12 cellular contexts compared by ENCODE assay signal in genomic region chr1:179164494-179164893, GRCh38.
DNase-seq lines count a peak whose midpoint lies in the region; ATAC-seq and TF ChIP-seq lines count a peak whose summit lies in the region.
"Had no signal": no experiment of that assay in that cellular context is flagged by ENCODE, and none has a peak within 500 bp of the region (broad histone marks: within the 10 kb centered on the region; RNA-seq: fewer than 3 reads in every experiment).

No MANE protein-coding gene starts in this region.

- TF ChIP-seq RAD21 in HCT116 (IDR thresholded peaks at IDR 0.05; ENCODE audit: low read depth) = no peak

- no peaks in the 10 kb centered on the region for H3K9me3 ChIP-seq in HCT116 (ENCODE audit: control insufficient read depth in 1 of 2, insufficient read depth in 1 of 2, low read depth in 1 of 2, low read length in 2 of 2)
- H3K9me3 ChIP-seq: testis had no signal

- H3K27me3 ChIP-seq in HCT116 (ENCODE audit: insufficient read depth, low read length) = no peaks in the 10 kb centered on the region
- H3K27me3 ChIP-seq: testis had no signal

- H2AFZ ChIP-seq in HCT116 (ENCODE audit: low read depth, low read length, poor library complexity, severe bottlenecking) = no peak overlapping the region

- H3K9ac ChIP-seq in HCT116 (ENCODE audit: low read length) = no peak overlapping the region

- peaks cover 61% of the 10 kb centered on the region for H3K79me2 ChIP-seq in HCT116 (ENCODE audit: insufficient read depth, low read length)

- POLR2A ChIA-PET in HCT116 (lab: Charles Lee) = no interaction called here

- no peaks in the 10 kb centered on the region for H3K9me2 ChIP-seq in HCT116 (ENCODE audit: insufficient read depth)

- no peak for TF ChIP-seq POLR2A in HCT116 (IDR thresholded peaks at IDR 0.05; ENCODE audit: borderline replicate concordance, extremely low read depth, insufficient read depth, insufficient read length)

- H3K4me3 ChIP-seq in HCT116 (replicated peaks in 1 of 2; ENCODE audit: low read depth in 1 of 2, low read length in 2 of 2) = no peak overlapping the region
- H3K4me3 ChIP-seq in fibroblast of the aortic adventitia (ENCODE audit: low read depth, low read length) = no peak overlapping the region
- no peak overlapping the region for H3K4me3 ChIP-seq in retinal pigment epithelial cell (ENCODE audit: low read length)
- H3K4me3 ChIP-seq: testis had no signal

- H4K20me1 ChIP-seq in HCT116 (ENCODE audit: insufficient read depth) = no peaks in the 10 kb centered on the region

- ATAC-seq in HCT116 = peak; percentile 50; the same call in 1 of the 2 replicates
- ATAC-seq in activated CD4-positive, CD25-positive, alpha-beta regulatory T cell treated with anti-CD3 and anti-CD28 coated beads, Interleukin-2, amount 50 U/mL, for 24 hours = no peak
- ATAC-seq: effector memory CD8-positive, alpha-beta T cell; sciatic nerve had no signal

- BruUV-seq in HCT116 (replicated peaks; lab: Mats Ljungman, UMichigan) = no TSS peak

- intact Hi-C loops in HCT116 (cut with micrococcal nuclease) = no loop called here

- no peaks in the 10 kb centered on the region for H3K36me3 ChIP-seq in HCT116 (ENCODE audit: control insufficient read depth in 1 of 2, insufficient read depth in 2 of 2, low read length in 2 of 2)

- RAD21 ChIA-PET in HCT116 (lab: Charles Lee; ENCODE audit: low non-redundant PET in 1 of 2, low total read pairs in 2 of 2, uncharacterized antibody in 2 of 2, unreplicated experiment in 2 of 2) = no interaction called here

- no peak overlapping the region for H3K4me2 ChIP-seq in HCT116 (ENCODE audit: low read length)

- no peak overlapping the region for H3K27ac ChIP-seq in HCT116 (ENCODE audit: low read depth, low read length)
- H3K27ac ChIP-seq: testis had no signal

- DNase-seq in HCT116 (ENCODE audit: low read depth, low spot score) = no peak
- peak; percentile 28 for DNase-seq in SW480 (ENCODE audit: low spot score)
- peak; percentile 80 for DNase-seq in fibroblast of the aortic adventitia (ENCODE audit: low read depth)
- peak; percentile 93 for DNase-seq in retinal pigment epithelial cell (ENCODE audit: low read depth)
- DNase-seq in stimulated activated CD4-positive, alpha-beta T cell treated with anti-CD3 and anti-CD28 coated beads, Interleukin-2, amount 100 ng/mL, for 48 hours = no peak
- no peak for DNase-seq in NCI-H446 (lab: John Stamatoyannopoulos, UW)
- DNase-seq: amniotic stem cell; DMS53; effector memory CD8-positive, alpha-beta T cell; testis had no signal

- TF ChIP-seq CTCF in HCT116 (IDR thresholded peaks at IDR 0.05 in 2 of 3, conservative IDR thresholded peaks at IDR 0.05 in 1 of 3; ENCODE audit: borderline replicate concordance in 1 of 3, insufficient read depth in 1 of 3, low read depth in 2 of 3, low read length in 2 of 3) (no peak), fibroblast of the aortic adventitia (IDR thresholded peaks at IDR 0.05; ENCODE audit: insufficient read depth, low read length) (no peak), retinal pigment epithelial cell (conservative IDR thresholded peaks at IDR 0.05; ENCODE audit: low read depth, low read length) (no peak)

- CTCF ChIA-PET in HCT116 (lab: Charles Lee) = no interaction called here

- peaks cover under 1 to 4% of the 10 kb centered on the region in 2 experiments; a peak in 3 of 4 replicates for H3K4me1 ChIP-seq in HCT116 (ENCODE audit: control insufficient read depth in 1 of 2, insufficient read depth in 2 of 2, low read length in 2 of 2)
- H3K4me1 ChIP-seq: testis had no signal

TF ChIP-seq in HCT116, 20 proteins besides CTCF, POLR2A, EP300 and RAD21:
- TF ChIP-seq JUND (IDR thresholded peaks at IDR 0.05) (no peak), SIN3A (IDR thresholded peaks at IDR 0.05; ENCODE audit: low read depth) (no peak), EGR1 (IDR thresholded peaks at IDR 0.05; ENCODE audit: low read depth) (no peak), SP1 (IDR thresholded peaks at IDR 0.05; ENCODE audit: low read depth) (no peak), POLR2AphosphoS5 (IDR thresholded peaks at IDR 0.05; ENCODE audit: low read depth, low read length) (no peak), CEBPB (IDR thresholded peaks at IDR 0.05; ENCODE audit: low read depth) (no peak), REST (IDR thresholded peaks at IDR 0.05; ENCODE audit: low read depth) (no peak), EZH2phosphoT487 (IDR thresholded peaks at IDR 0.05; ENCODE audit: borderline replicate concordance) (no peak), EZH2 (IDR thresholded peaks at IDR 0.05) (no peak), SRF (IDR thresholded peaks at IDR 0.05; ENCODE audit: low read depth) (no peak), TCF7L2 (IDR thresholded peaks at IDR 0.05; ENCODE audit: borderline replicate concordance, extremely low read depth, insufficient read depth, insufficient read length) (no peak), ZNF274 (IDR thresholded peaks at IDR 0.05; ENCODE audit: low read depth, low read length) (no peak), ZBTB33 (IDR thresholded peaks at IDR 0.05; ENCODE audit: extremely low read depth, insufficient replicate concordance, low read length) (no peak), CBX3 (IDR thresholded peaks at IDR 0.05; ENCODE audit: low read depth) (no peak)

Comparison
In these comparisons a context has a peak if more than half of its experiments do, and no peak if none do; other contexts are left out.
1. DNase-seq: peak in SW480 (single experiment), fibroblast of the aortic adventitia (single experiment) and retinal pigment epithelial cell (single experiment); none in HCT116 (single experiment), stimulated activated CD4-positive, alpha-beta T cell treated with anti-CD3 and anti-CD28 coated beads, Interleukin-2, amount 100 ng/mL, for 48 hours (0 of 2) and NCI-H446 (0 of 2).